ENCODE assay signal across 1 cellular context in genomic region chr11:1283091-1283511, GRCh38.
TF ChIP-seq lines count a peak whose summit lies in the region.

No MANE protein-coding gene starts in this region.

TF ChIP-seq in H1, 55 proteins besides CTCF, POLR2A, EP300 and RAD21 (continued from another document):
- TF ChIP-seq USF2 (IDR thresholded peaks at IDR 0.05; ENCODE audit: low read length), result no peak
- no peak for TF ChIP-seq CEBPB (IDR thresholded peaks at IDR 0.05; ENCODE audit: low read depth, low read length)
- TF ChIP-seq GABPA (IDR thresholded peaks at IDR 0.05; ENCODE audit: borderline replicate concordance, insufficient read depth, low read length), result no peak
- TF ChIP-seq SIN3A (conservative IDR thresholded peaks at IDR 0.05 in 1 of 2, IDR thresholded peaks at IDR 0.05 in 1 of 2; ENCODE audit: low read depth in 1 of 2, low read length in 2 of 2), result no peak
- no peak for TF ChIP-seq HDAC2 (IDR thresholded peaks at IDR 0.05; ENCODE audit: borderline replicate concordance in 1 of 2, low read depth in 2 of 2, low read length in 2 of 2)
- no peak for TF ChIP-seq RXRA (IDR thresholded peaks at IDR 0.05; ENCODE audit: insufficient read depth, low read depth, low read length)
- TF ChIP-seq RBBP5 (IDR thresholded peaks at IDR 0.05; ENCODE audit: borderline replicate concordance, low read depth, low read length), result no peak
- no peak for TF ChIP-seq CBX8 (IDR thresholded peaks at IDR 0.05; ENCODE audit: borderline replicate concordance, low read depth, low read length)
- no peak for TF ChIP-seq ZNF274 (IDR thresholded peaks at IDR 0.05; ENCODE audit: borderline replicate concordance, extremely low read depth, low read length)
